ENCODE assay signal across 8 cellular contexts in genomic region chr4:1683371-1683902, GRCh38. TPM values are rescaled to one million over a fixed set of nuclear protein-coding genes. Genes with fewer than 3 reads are reported as not detected.
DNase-seq lines count a peak whose midpoint lies in the region; ATAC-seq, FAIRE-seq and TF ChIP-seq lines count a peak whose summit lies in the region.

No MANE protein-coding gene starts in this region.

- H3K36me3 Mint-ChIP-seq in Calu3 (ENCODE audit: insufficient read depth, unreplicated experiment), result peaks cover 23% of the 10 kb centered on the region
- no peaks in the 10 kb centered on the region for H3K36me3 Mint-ChIP-seq in stimulated activated memory B cell treated with anti-CD40 and anti-IgM and Interleukin-4, amounts not matched to agents 10 μg/mL and 1 μg/mL and 100 μg/mL, for 72 hours

- H3K27me3 ChIP-seq in H7 (ENCODE audit: control insufficient read depth, insufficient read depth, low read length) (peaks cover 15% of the 10 kb centered on the region), RWPE2 (ENCODE audit: insufficient read depth, poor library complexity, severe bottlenecking) (no peaks in the 10 kb centered on the region), colonic mucosa (no peaks in the 10 kb centered on the region), HepG2 (ENCODE audit: control insufficient read depth in 1 of 2, insufficient read depth in 2 of 2, low read length in 2 of 2) (no peaks in the 10 kb centered on the region)

- no peaks in the 10 kb centered on the region for H3K9me3 Mint-ChIP-seq in Calu3 (ENCODE audit: low read depth, unreplicated experiment)
- H3K9me3 Mint-ChIP-seq in stimulated activated memory B cell treated with anti-CD40 and anti-IgM and Interleukin-4, amounts not matched to agents 10 μg/mL and 1 μg/mL and 100 μg/mL, for 72 hours, result no peaks in the 10 kb centered on the region

- no peaks in the 10 kb centered on the region for H3K9me3 ChIP-seq in RWPE2 (ENCODE audit: severe bottlenecking)
- no peaks in the 10 kb centered on the region for H3K9me3 ChIP-seq in colonic mucosa
- H3K9me3 ChIP-seq in HepG2 (ENCODE audit: low read length), result no peaks in the 10 kb centered on the region

- peak overlapping the region; percentile 71 for H3K4me2 ChIP-seq in HepG2 (ENCODE audit: low read depth, low read length)

- ATAC-seq in RWPE2 (ENCODE audit: low read depth) (peak; percentile 43), HepG2 (no peak), GM21529 (IDR thresholded peaks at IDR 0.05; ENCODE audit: unreplicated experiment) (no peak)
- ATAC-seq in stimulated activated memory B cell treated with anti-CD40 and anti-IgM and Interleukin-4, amounts not matched to agents 10 μg/mL and 1 μg/mL and 100 μg/mL, for 72 hours, result peak; percentile 0

- WGBS in HepG2 (ENCODE audit: low lambda C conversion rate), result 76% methylated on average over 23 of the region's 30 CpGs

- no peak overlapping the region for H3K27ac Mint-ChIP-seq in Calu3 (ENCODE audit: unreplicated experiment)
- peak overlapping the region; percentile 75 for H3K27ac Mint-ChIP-seq in stimulated activated memory B cell treated with anti-CD40 and anti-IgM and Interleukin-4, amounts not matched to agents 10 μg/mL and 1 μg/mL and 100 μg/mL, for 72 hours

- H3K79me2 ChIP-seq in HepG2 (ENCODE audit: insufficient read depth, low read length), result no peaks in the 10 kb centered on the region

- H3K9ac ChIP-seq in colonic mucosa (ENCODE audit: low read depth in 2 of 2, low read length in 2 of 2) (peak overlapping the region; percentile 26 to 76), HepG2 (ENCODE audit: insufficient read depth, low read depth, low read length) (peak overlapping the region; percentile 65; the same call in 1 of the 2 replicates)

- no peak overlapping the region for H2AFZ ChIP-seq in HepG2 (ENCODE audit: low read length)

- TF ChIP-seq CTCF in Calu3 (IDR thresholded peaks at IDR 0.05; ENCODE audit: unreplicated experiment) (no peak), RWPE2 (IDR thresholded peaks at IDR 0.05; ENCODE audit: poor library complexity, severe bottlenecking) (no peak), colonic mucosa (IDR thresholded peaks at IDR 0.05) (no peak), HepG2 (CRISPR knock-in tag; IDR thresholded peaks at IDR 0.05) (no peak)

- no peak for TF ChIP-seq RAD21 in HepG2 (CRISPR knock-in tag; IDR thresholded peaks at IDR 0.05)

- H3K27me3 Mint-ChIP-seq in Calu3 (ENCODE audit: unreplicated experiment), result no peaks in the 10 kb centered on the region
- no peaks in the 10 kb centered on the region for H3K27me3 Mint-ChIP-seq in stimulated activated memory B cell treated with anti-CD40 and anti-IgM and Interleukin-4, amounts not matched to agents 10 μg/mL and 1 μg/mL and 100 μg/mL, for 72 hours

- FAIRE-seq in HepG2 (lab: Jason Lieb, UNC), result peak; percentile 15

- TF ChIP-seq EP300 in HepG2 (IDR thresholded peaks at IDR 0.05; ENCODE audit: low read depth in 2 of 2, low read length in 2 of 2) (no peak), HepG2 (CRISPR knock-in tag; IDR thresholded peaks at IDR 0.05; ENCODE audit: borderline replicate concordance) (no peak)

- in situ Hi-C loops in HepG2 (cut with HindIII; ENCODE audit: extremely low pct_ligation_motif_present, low pct_unique_long_range_greater_than_20kb), result no loop called here

- DNase-seq in Calu3, result no peak
- DNase-seq in H7, result no peak
- DNase-seq in RWPE2 (ENCODE audit: low spot score), result no peak
- DNase-seq in colonic mucosa, result peak; percentile 27
- no peak for DNase-seq in HepG2 (ENCODE audit: low spot score)
- DNase-seq in NCI-H1048 (lab: John Stamatoyannopoulos, UW), result no peak

- BruUV-seq in Calu3 (replicated peaks; lab: Mats Ljungman, UMichigan), result no TSS peak
- no TSS peak for BruUV-seq in HepG2 (replicated peaks; lab: Mats Ljungman, UMichigan)

- H3K36me3 ChIP-seq in H7 (replicated peaks; ENCODE audit: control insufficient read depth, insufficient read depth, low read length) (no peaks in the 10 kb centered on the region), RWPE2 (ENCODE audit: low read depth) (no peaks in the 10 kb centered on the region), colonic mucosa (no peaks in the 10 kb centered on the region), HepG2 (replicated peaks in 1 of 2; ENCODE audit: control insufficient read depth in 1 of 2, insufficient read depth in 2 of 2, low read length in 2 of 2) (no peaks in the 10 kb centered on the region)

- intact Hi-C loops in Calu3 (cut with micrococcal nuclease; ENCODE audit: unreplicated experiment), result no loop called here
- intact Hi-C loops in colonic mucosa (cut with DNase I), result no loop called here
- intact Hi-C loops in HepG2 (cut with micrococcal nuclease; ENCODE audit: unreplicated experiment), result no loop called here

- POLR2A ChIA-PET in HepG2 (lab: Yijun Ruan, JAX), result no interaction called here

- H3K4me1 Mint-ChIP-seq in Calu3 (ENCODE audit: low read depth, unreplicated experiment), result peaks cover 16% of the 10 kb centered on the region
- H3K4me1 Mint-ChIP-seq in stimulated activated memory B cell treated with anti-CD40 and anti-IgM and Interleukin-4, amounts not matched to agents 10 μg/mL and 1 μg/mL and 100 μg/mL, for 72 hours, result peaks cover 10% of the 10 kb centered on the region

- H3K4me3 ChIP-seq in H7 (ENCODE audit: insufficient read depth, low read depth, low read length) (peak overlapping the region; percentile 59), RWPE2 (ENCODE audit: severe bottlenecking) (peak overlapping the region; percentile 54), colonic mucosa (peak overlapping the region; percentile 64), HepG2 (replicated peaks in 1 of 3; ENCODE audit: insufficient read depth in 1 of 3, low read depth in 2 of 3, low read length in 3 of 3) (peak overlapping the region; percentile 6 to 68 (median 51); a peak in 4 of 6 replicates)

- TF ChIP-seq POLR2A in HepG2 (IDR thresholded peaks at IDR 0.05; ENCODE audit: insufficient read depth in 1 of 2, low read depth in 2 of 2, low read length in 2 of 2), result no peak

- H3K27ac ChIP-seq in RWPE2 (ENCODE audit: poor library complexity, severe bottlenecking) (peak overlapping the region; percentile 59), colonic mucosa (peak overlapping the region; percentile 57), HepG2 (ENCODE audit: extremely low read length, insufficient read depth, low read length) (no peak overlapping the region)

- H4K20me1 ChIP-seq in HepG2 (ENCODE audit: insufficient read depth, low read length), result no peaks in the 10 kb centered on the region

- peaks cover 2% of the 10 kb centered on the region for H3K4me1 ChIP-seq in RWPE2 (ENCODE audit: insufficient read depth, poor library complexity, severe bottlenecking)
- H3K4me1 ChIP-seq in colonic mucosa, result no peaks in the 10 kb centered on the region
- peaks cover 44% of the 10 kb centered on the region for H3K4me1 ChIP-seq in HepG2 (ENCODE audit: insufficient read depth, low read length)

- CTCF ChIA-PET in Calu3 (lab: Charles Lee) (interaction anchor here (1.0 kb wide), 1 partner anchor 10 kb away, joined by 3 read pairs; no protein-coding TSS in a partner anchor), HepG2 (lab: Yijun Ruan, JAX; ENCODE audit: low intra/inter-chr PET ratio, low total read pairs) (no interaction called here)

- H3K4me3 Mint-ChIP-seq in Calu3 (ENCODE audit: low read depth, unreplicated experiment), result peak overlapping the region; percentile 65
- peak overlapping the region; percentile 84 for H3K4me3 Mint-ChIP-seq in stimulated activated memory B cell treated with anti-CD40 and anti-IgM and Interleukin-4, amounts not matched to agents 10 μg/mL and 1 μg/mL and 100 μg/mL, for 72 hours

RNA-seq across cellular contexts. Expression of gene FAM53A, which starts 0.7 kb away (rescaled TPM):
- total RNA-seq in Calu3 (2022) (5.3 and 7.3 TPM in 2 replicates), colonic mucosa (1 to 10 TPM in 1 of 2 donors, under 1 TPM in 1; 0.86 to 1.5 TPM), HepG2 (2016; rRNA removed; fragmentation: Illumina TruSeq; extraction: Trizol) (0.62 and 1.1 TPM in 2 replicates)
- total RNA-seq in H7 (2014; rRNA removed; shearing (Covaris generic)), result 7.4 and 24.5 TPM in 2 replicates
- total RNA-seq in HepG2 (2016; cell fraction: cytosol; rRNA removed; fragmentation: Illumina TruSeq; extraction: Trizol; ENCODE audit: low read depth), result 1.9 TPM in 1 of 2 replicates, not detected in the other
- total RNA-seq in HepG2 (2016; cell fraction: insoluble cytoplasmic fraction; rRNA removed; fragmentation: Illumina TruSeq; extraction: Trizol), result 0.22 and 0.56 TPM in 2 replicates
- 0.83 and 1.1 TPM in 2 replicates for total RNA-seq in HepG2 (2016; cell fraction: membrane; rRNA removed; fragmentation: Illumina TruSeq; extraction: Trizol)
- 0.43 and 0.44 TPM in 2 replicates for total RNA-seq in HepG2 (2016; cell fraction: nucleus; rRNA removed; fragmentation: Illumina TruSeq; extraction: Trizol)
- 0.46 and 0.48 TPM in 2 replicates for polyA plus RNA-seq in HepG2 (2011; rRNA removed)
- polyA plus RNA-seq in HepG2 (2011; cell fraction: cytosol; rRNA removed), result 0.33 and 0.60 TPM in 2 replicates
- polyA plus RNA-seq in HepG2 (2011; cell fraction: nucleus; rRNA removed), result 0.69 and 0.85 TPM in 2 replicates
- 0.20 and 0.35 TPM in 2 replicates for polyA plus RNA-seq in HepG2 (2012)
- 0.21 and 0.32 TPM in 2 replicates for polyA plus RNA-seq in HepG2 (2016; cell fraction: cytosol; fragmentation: Illumina TruSeq; extraction: Trizol; ENCODE audit: low read depth)
- 0.46 and 0.47 TPM in 2 replicates for polyA plus RNA-seq in HepG2 (2016; cell fraction: insoluble cytoplasmic fraction; fragmentation: Illumina TruSeq; extraction: Trizol; ENCODE audit: low read depth)
- polyA plus RNA-seq in HepG2 (2016; cell fraction: membrane; fragmentation: Illumina TruSeq; extraction: Trizol; ENCODE audit: low read depth), result 0.26 and 0.55 TPM in 2 replicates
- 0.53 and 0.70 TPM in 2 replicates for polyA plus RNA-seq in HepG2 (2016; cell fraction: nucleus; fragmentation: Illumina TruSeq; extraction: Trizol; ENCODE audit: insufficient read depth, low read depth)
- polyA minus RNA-seq in HepG2 (2011; rRNA and poly(A)+ RNA removed; ENCODE audit: low replicate concordance), result 0.62 and 1.6 TPM in 2 replicates
- not detected in 2 replicates for polyA minus RNA-seq in HepG2 (2011; cell fraction: cytosol; rRNA and poly(A)+ RNA removed)
- 0.13 and 0.50 TPM in 2 replicates for polyA minus RNA-seq in HepG2 (2011; cell fraction: nucleus; rRNA and poly(A)+ RNA removed)

RNA-seq across cellular contexts. Expression of gene SLBP, which starts 28.7 kb away (rescaled TPM):
- total RNA-seq in Calu3 (2022) (46.1 and 49.3 TPM in 2 replicates), colonic mucosa (10 to 100 TPM; 30.1 to 56.9 TPM), HepG2 (2016; rRNA removed; fragmentation: Illumina TruSeq; extraction: Trizol) (104 and 131 TPM in 2 replicates)
- total RNA-seq in H7 (2014; rRNA removed; shearing (Covaris generic)), result 75.3 and 82.2 TPM in 2 replicates
- 19.5 and 20.5 TPM in 2 replicates for total RNA-seq in HepG2 (2016; cell fraction: cytosol; rRNA removed; fragmentation: Illumina TruSeq; extraction: Trizol; ENCODE audit: low read depth)
- total RNA-seq in HepG2 (2016; cell fraction: insoluble cytoplasmic fraction; rRNA removed; fragmentation: Illumina TruSeq; extraction: Trizol), result 103 and 128 TPM in 2 replicates
- total RNA-seq in HepG2 (2016; cell fraction: membrane; rRNA removed; fragmentation: Illumina TruSeq; extraction: Trizol), result 43.3 and 44.2 TPM in 2 replicates
- total RNA-seq in HepG2 (2016; cell fraction: nucleus; rRNA removed; fragmentation: Illumina TruSeq; extraction: Trizol), result 39.3 and 41.5 TPM in 2 replicates
- polyA plus RNA-seq in HepG2 (2011; rRNA removed), result 29.8 and 43.9 TPM in 2 replicates
- polyA plus RNA-seq in HepG2 (2011; cell fraction: cytosol; rRNA removed), result 22.0 and 30.6 TPM in 2 replicates
- 12.8 and 13.8 TPM in 2 replicates for polyA plus RNA-seq in HepG2 (2011; cell fraction: nucleus; rRNA removed)
- polyA plus RNA-seq in HepG2 (2012), result 30.0 and 43.7 TPM in 2 replicates
- 10.3 and 11.7 TPM in 2 replicates for polyA plus RNA-seq in HepG2 (2016; cell fraction: cytosol; fragmentation: Illumina TruSeq; extraction: Trizol; ENCODE audit: low read depth)
- polyA plus RNA-seq in HepG2 (2016; cell fraction: insoluble cytoplasmic fraction; fragmentation: Illumina TruSeq; extraction: Trizol; ENCODE audit: low read depth), result 140 and 142 TPM in 2 replicates
- polyA plus RNA-seq in HepG2 (2016; cell fraction: membrane; fragmentation: Illumina TruSeq; extraction: Trizol; ENCODE audit: low read depth), result 24.5 and 24.6 TPM in 2 replicates
- polyA plus RNA-seq in HepG2 (2016; cell fraction: nucleus; fragmentation: Illumina TruSeq; extraction: Trizol; ENCODE audit: insufficient read depth, low read depth), result 69.4 and 73.3 TPM in 2 replicates
- polyA minus RNA-seq in HepG2 (2011; rRNA and poly(A)+ RNA removed; ENCODE audit: low replicate concordance), result 12.5 and 24.7 TPM in 2 replicates
- polyA minus RNA-seq in HepG2 (2011; cell fraction: cytosol; rRNA and poly(A)+ RNA removed), result 19.7 and 22.7 TPM in 2 replicates
- polyA minus RNA-seq in HepG2 (2011; cell fraction: nucleus; rRNA and poly(A)+ RNA removed), result 10.8 and 13.7 TPM in 2 replicates

RNA-seq across cellular contexts. Expression of gene TMEM129, which starts 37.7 kb away (rescaled TPM):
- total RNA-seq in Calu3 (2022) (29.8 and 31.0 TPM in 2 replicates), colonic mucosa (10 to 100 TPM; 37.9 to 53.2 TPM), HepG2 (2016; rRNA removed; fragmentation: Illumina TruSeq; extraction: Trizol) (15.5 and 25.8 TPM in 2 replicates)
- 69.7 and 86.0 TPM in 2 replicates for total RNA-seq in H7 (2014; rRNA removed; shearing (Covaris generic))
- total RNA-seq in HepG2 (2016; cell fraction: cytosol; rRNA removed; fragmentation: Illumina TruSeq; extraction: Trizol; ENCODE audit: low read depth), result 9.2 and 12.7 TPM in 2 replicates
- total RNA-seq in HepG2 (2016; cell fraction: insoluble cytoplasmic fraction; rRNA removed; fragmentation: Illumina TruSeq; extraction: Trizol), result 14.4 and 26.2 TPM in 2 replicates
- 28.5 and 34.5 TPM in 2 replicates for total RNA-seq in HepG2 (2016; cell fraction: membrane; rRNA removed; fragmentation: Illumina TruSeq; extraction: Trizol)
- 20.4 and 23.0 TPM in 2 replicates for total RNA-seq in HepG2 (2016; cell fraction: nucleus; rRNA removed; fragmentation: Illumina TruSeq; extraction: Trizol)
- polyA plus RNA-seq in HepG2 (2011; rRNA removed), result 19.0 and 36.1 TPM in 2 replicates
- polyA plus RNA-seq in HepG2 (2011; cell fraction: cytosol; rRNA removed), result 18.9 and 32.3 TPM in 2 replicates
- 79.1 and 84.6 TPM in 2 replicates for polyA plus RNA-seq in HepG2 (2011; cell fraction: nucleus; rRNA removed)
- 16.1 and 20.7 TPM in 2 replicates for polyA plus RNA-seq in HepG2 (2012)
- 9.4 and 10.4 TPM in 2 replicates for polyA plus RNA-seq in HepG2 (2016; cell fraction: cytosol; fragmentation: Illumina TruSeq; extraction: Trizol; ENCODE audit: low read depth)
- polyA plus RNA-seq in HepG2 (2016; cell fraction: insoluble cytoplasmic fraction; fragmentation: Illumina TruSeq; extraction: Trizol; ENCODE audit: low read depth), result 14.1 and 16.2 TPM in 2 replicates
- polyA plus RNA-seq in HepG2 (2016; cell fraction: membrane; fragmentation: Illumina TruSeq; extraction: Trizol; ENCODE audit: low read depth), result 21.6 and 23.3 TPM in 2 replicates
- polyA plus RNA-seq in HepG2 (2016; cell fraction: nucleus; fragmentation: Illumina TruSeq; extraction: Trizol; ENCODE audit: insufficient read depth, low read depth), result 36.1 and 41.5 TPM in 2 replicates
- 7.1 and 61.3 TPM in 2 replicates for polyA minus RNA-seq in HepG2 (2011; rRNA and poly(A)+ RNA removed; ENCODE audit: low replicate concordance)
- 18.8 and 21.5 TPM in 2 replicates for polyA minus RNA-seq in HepG2 (2011; cell fraction: cytosol; rRNA and poly(A)+ RNA removed)
- polyA minus RNA-seq in HepG2 (2011; cell fraction: nucleus; rRNA and poly(A)+ RNA removed), result 6.4 and 8.5 TPM in 2 replicates

RNA-seq across cellular contexts. Expression of gene TACC3, which starts 37.9 kb away (rescaled TPM):
- total RNA-seq in Calu3 (2022) (89.6 and 95.9 TPM in 2 replicates), colonic mucosa (10 to 100 TPM; 20.6 to 99.7 TPM), HepG2 (2016; rRNA removed; fragmentation: Illumina TruSeq; extraction: Trizol) (21.2 and 35.4 TPM in 2 replicates)
- 54.0 and 69.0 TPM in 2 replicates for total RNA-seq in H7 (2014; rRNA removed; shearing (Covaris generic))
- total RNA-seq in HepG2 (2016; cell fraction: cytosol; rRNA removed; fragmentation: Illumina TruSeq; extraction: Trizol; ENCODE audit: low read depth), result 9.8 and 10.0 TPM in 2 replicates
- total RNA-seq in HepG2 (2016; cell fraction: insoluble cytoplasmic fraction; rRNA removed; fragmentation: Illumina TruSeq; extraction: Trizol), result 23.8 and 32.4 TPM in 2 replicates
- total RNA-seq in HepG2 (2016; cell fraction: membrane; rRNA removed; fragmentation: Illumina TruSeq; extraction: Trizol), result 15.9 and 17.1 TPM in 2 replicates
- 24.3 and 29.3 TPM in 2 replicates for total RNA-seq in HepG2 (2016; cell fraction: nucleus; rRNA removed; fragmentation: Illumina TruSeq; extraction: Trizol)
- polyA plus RNA-seq in HepG2 (2011; rRNA removed), result 15.7 and 20.3 TPM in 2 replicates
- 8.7 and 16.8 TPM in 2 replicates for polyA plus RNA-seq in HepG2 (2011; cell fraction: cytosol; rRNA removed)
- 68.2 and 101 TPM in 2 replicates for polyA plus RNA-seq in HepG2 (2011; cell fraction: nucleus; rRNA removed)
- polyA plus RNA-seq in HepG2 (2012), result 16.3 and 27.3 TPM in 2 replicates
- polyA plus RNA-seq in HepG2 (2016; cell fraction: cytosol; fragmentation: Illumina TruSeq; extraction: Trizol; ENCODE audit: low read depth), result 5.5 and 6.4 TPM in 2 replicates
- 59.5 and 79.8 TPM in 2 replicates for polyA plus RNA-seq in HepG2 (2016; cell fraction: insoluble cytoplasmic fraction; fragmentation: Illumina TruSeq; extraction: Trizol; ENCODE audit: low read depth)
- 10.8 and 13.8 TPM in 2 replicates for polyA plus RNA-seq in HepG2 (2016; cell fraction: membrane; fragmentation: Illumina TruSeq; extraction: Trizol; ENCODE audit: low read depth)
- polyA plus RNA-seq in HepG2 (2016; cell fraction: nucleus; fragmentation: Illumina TruSeq; extraction: Trizol; ENCODE audit: insufficient read depth, low read depth), result 133 and 138 TPM in 2 replicates
- 12.7 and 22.2 TPM in 2 replicates for polyA minus RNA-seq in HepG2 (2011; rRNA and poly(A)+ RNA removed; ENCODE audit: low replicate concordance)
- polyA minus RNA-seq in HepG2 (2011; cell fraction: cytosol; rRNA and poly(A)+ RNA removed), result 7.4 and 8.9 TPM in 2 replicates
- 10.9 and 13.8 TPM in 2 replicates for polyA minus RNA-seq in HepG2 (2011; cell fraction: nucleus; rRNA and poly(A)+ RNA removed)

Comparison
In these comparisons a context has a peak if more than half of its experiments do, and no peak if none do; other contexts are left out.
1. ATAC-seq: peak in RWPE2 (single experiment) and stimulated activated memory B cell treated with anti-CD40 and anti-IgM and Interleukin-4, amounts not matched to agents 10 μg/mL and 1 μg/mL and 100 μg/mL, for 72 hours (single experiment); none in HepG2 (single experiment) and GM21529 (single experiment).
2. Peak in every context shown above with its lines, with median percentiles within 50 percentile points of each other: H3K4me3 ChIP-seq.